ENCODE assay signal across 9 cellular contexts in the genomic region with DNA sequence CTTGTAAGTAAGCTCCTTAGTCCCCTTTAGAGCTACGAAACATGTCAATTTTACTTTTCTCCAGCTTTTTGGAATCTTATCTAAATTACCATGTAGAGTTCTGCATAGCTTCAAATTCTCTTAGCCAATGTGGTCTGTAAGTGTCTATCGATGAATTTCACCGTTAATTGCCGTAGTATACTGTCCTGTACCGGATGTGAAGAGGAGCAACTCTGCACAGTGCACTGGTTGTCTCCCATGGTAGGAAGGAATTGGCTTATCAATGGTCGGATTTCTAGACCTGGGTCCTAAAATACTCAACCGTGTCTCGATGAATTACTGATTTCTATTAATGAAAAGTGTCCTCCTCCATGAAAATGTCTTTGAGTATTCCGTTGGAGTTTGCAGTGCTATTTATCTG. TPM values are rescaled to one million over a fixed set of nuclear protein-coding genes. Genes with fewer than 3 reads are reported as not detected.
A peak's percentile ranks its signal among the peaks of the same experiment; 100 is the strongest.
DNase-seq lines count a peak whose midpoint lies in the region; ATAC-seq and TF ChIP-seq lines count a peak whose summit lies in the region.
"Had no signal": no experiment of that assay in that cellular context is flagged by ENCODE, and none has a peak within 500 bp of the region (broad histone marks: within the 10 kb centered on the region; RNA-seq: fewer than 3 reads in every experiment).

No MANE protein-coding gene starts in this region.

- in situ Hi-C loops in ACHN (cut with HindIII; ENCODE audit: low pct_ligation_motif_present, low pct_unique_long_range_greater_than_20kb, low sequenced_read_pairs) = no loop called here
- in situ Hi-C loops in astrocyte of the cerebellum (cut with HindIII; ENCODE audit: low sequenced_read_pairs) = no loop called here

- H3K27ac ChIP-seq in GM23338 (ENCODE audit: low read depth) = no peak overlapping the region
- H3K27ac ChIP-seq in lower lobe of right lung = no peak overlapping the region

- H3K4me2 ChIP-seq in GM23338 = peak overlapping the region; percentile 99

- no peaks in the 10 kb centered on the region for H3K9me3 Mint-ChIP-seq in GM23338

- H3K4me3 ChIP-seq in GM23338 (peak overlapping the region; percentile 100), astrocyte of the cerebellum (ENCODE audit: low read depth, low read length) (peak overlapping the region; percentile 99), lower lobe of right lung (peak overlapping the region; percentile 66)

- ATAC-seq in GM23338 = no peak
- ATAC-seq in lower lobe of right lung = no peak
- no peak for ATAC-seq in HG03520 (IDR thresholded peaks at IDR 0.05; ENCODE audit: unreplicated experiment)
- no peak for ATAC-seq in HG03521 (IDR thresholded peaks at IDR 0.05; ENCODE audit: unreplicated experiment)

- H3K4me1 Mint-ChIP-seq in GM23338 = peaks cover 10% of the 10 kb centered on the region; the same call in 2 of the 3 replicates

- H3K79me2 ChIP-seq in GM23338 (replicated peaks; ENCODE audit: insufficient read depth) = peaks cover 77% of the 10 kb centered on the region

- H3F3A ChIP-seq in GM23338 (replicated peaks; ENCODE audit: low read depth) = peaks cover 20% of the 10 kb centered on the region

- peaks cover 64% of the 10 kb centered on the region for H4K20me1 ChIP-seq in GM23338 (replicated peaks; ENCODE audit: insufficient read depth)

- TF ChIP-seq CTCF in GM23338 (conservative IDR thresholded peaks at IDR 0.05; ENCODE audit: low read depth in 2 of 2) (no peak), astrocyte of the cerebellum (IDR thresholded peaks at IDR 0.05; ENCODE audit: low read depth, low read length, missing control alignments) (no peak), lower lobe of right lung (IDR thresholded peaks at IDR 0.05) (no peak)

- H3K36me3 ChIP-seq in GM23338 (ENCODE audit: insufficient read depth) (no peaks in the 10 kb centered on the region), lower lobe of right lung (no peaks in the 10 kb centered on the region)

- no peaks in the 10 kb centered on the region for H3K27me3 ChIP-seq in GM23338 (ENCODE audit: insufficient read depth)
- H3K27me3 ChIP-seq in lower lobe of right lung (ENCODE audit: low read depth) = no peaks in the 10 kb centered on the region

- H3K9me2 ChIP-seq in GM23338 (ENCODE audit: insufficient read depth) = no peaks in the 10 kb centered on the region

- intact Hi-C loops in lower lobe of right lung (cut with DNase I) = no loop called here

- no peak overlapping the region for H2AFZ ChIP-seq in GM23338

- peaks cover 16% of the 10 kb centered on the region for H3K4me1 ChIP-seq in GM23338 (ENCODE audit: insufficient read depth)
- H3K4me1 ChIP-seq in lower lobe of right lung = peaks cover 24% of the 10 kb centered on the region

- DNase-seq in ACHN = peak; percentile 35
- DNase-seq in GM23338 (ENCODE audit: low spot score) = no peak
- no peak for DNase-seq in astrocyte of the cerebellum (ENCODE audit: low read depth)
- DNase-seq in lower lobe of right lung = no peak
- no peak for DNase-seq in iPS-NIHi11 (ENCODE audit: low spot score)
- no peak for DNase-seq in pons (ENCODE audit: low spot score)
- DNase-seq: NCI-H1436 had no signal

- no peaks in the 10 kb centered on the region for H3K9me3 ChIP-seq in lower lobe of right lung

- no peak overlapping the region for H3K27ac Mint-ChIP-seq in GM23338

- no peaks in the 10 kb centered on the region for H3K36me3 Mint-ChIP-seq in GM23338 (ENCODE audit: low read depth)

- H3K4me3 Mint-ChIP-seq in GM23338 = no peak overlapping the region

- peaks cover 12% of the 10 kb centered on the region for H3K27me3 Mint-ChIP-seq in GM23338 (ENCODE audit: insufficient read depth, low read depth, poor library complexity)

TF ChIP-seq in GM23338, 12 proteins besides CTCF, POLR2A, EP300 and RAD21:
- TF ChIP-seq EZH2 (IDR thresholded peaks at IDR 0.05; ENCODE audit: low read depth, unreplicated experiment) = no peak
- TF ChIP-seq, protein P1, sequence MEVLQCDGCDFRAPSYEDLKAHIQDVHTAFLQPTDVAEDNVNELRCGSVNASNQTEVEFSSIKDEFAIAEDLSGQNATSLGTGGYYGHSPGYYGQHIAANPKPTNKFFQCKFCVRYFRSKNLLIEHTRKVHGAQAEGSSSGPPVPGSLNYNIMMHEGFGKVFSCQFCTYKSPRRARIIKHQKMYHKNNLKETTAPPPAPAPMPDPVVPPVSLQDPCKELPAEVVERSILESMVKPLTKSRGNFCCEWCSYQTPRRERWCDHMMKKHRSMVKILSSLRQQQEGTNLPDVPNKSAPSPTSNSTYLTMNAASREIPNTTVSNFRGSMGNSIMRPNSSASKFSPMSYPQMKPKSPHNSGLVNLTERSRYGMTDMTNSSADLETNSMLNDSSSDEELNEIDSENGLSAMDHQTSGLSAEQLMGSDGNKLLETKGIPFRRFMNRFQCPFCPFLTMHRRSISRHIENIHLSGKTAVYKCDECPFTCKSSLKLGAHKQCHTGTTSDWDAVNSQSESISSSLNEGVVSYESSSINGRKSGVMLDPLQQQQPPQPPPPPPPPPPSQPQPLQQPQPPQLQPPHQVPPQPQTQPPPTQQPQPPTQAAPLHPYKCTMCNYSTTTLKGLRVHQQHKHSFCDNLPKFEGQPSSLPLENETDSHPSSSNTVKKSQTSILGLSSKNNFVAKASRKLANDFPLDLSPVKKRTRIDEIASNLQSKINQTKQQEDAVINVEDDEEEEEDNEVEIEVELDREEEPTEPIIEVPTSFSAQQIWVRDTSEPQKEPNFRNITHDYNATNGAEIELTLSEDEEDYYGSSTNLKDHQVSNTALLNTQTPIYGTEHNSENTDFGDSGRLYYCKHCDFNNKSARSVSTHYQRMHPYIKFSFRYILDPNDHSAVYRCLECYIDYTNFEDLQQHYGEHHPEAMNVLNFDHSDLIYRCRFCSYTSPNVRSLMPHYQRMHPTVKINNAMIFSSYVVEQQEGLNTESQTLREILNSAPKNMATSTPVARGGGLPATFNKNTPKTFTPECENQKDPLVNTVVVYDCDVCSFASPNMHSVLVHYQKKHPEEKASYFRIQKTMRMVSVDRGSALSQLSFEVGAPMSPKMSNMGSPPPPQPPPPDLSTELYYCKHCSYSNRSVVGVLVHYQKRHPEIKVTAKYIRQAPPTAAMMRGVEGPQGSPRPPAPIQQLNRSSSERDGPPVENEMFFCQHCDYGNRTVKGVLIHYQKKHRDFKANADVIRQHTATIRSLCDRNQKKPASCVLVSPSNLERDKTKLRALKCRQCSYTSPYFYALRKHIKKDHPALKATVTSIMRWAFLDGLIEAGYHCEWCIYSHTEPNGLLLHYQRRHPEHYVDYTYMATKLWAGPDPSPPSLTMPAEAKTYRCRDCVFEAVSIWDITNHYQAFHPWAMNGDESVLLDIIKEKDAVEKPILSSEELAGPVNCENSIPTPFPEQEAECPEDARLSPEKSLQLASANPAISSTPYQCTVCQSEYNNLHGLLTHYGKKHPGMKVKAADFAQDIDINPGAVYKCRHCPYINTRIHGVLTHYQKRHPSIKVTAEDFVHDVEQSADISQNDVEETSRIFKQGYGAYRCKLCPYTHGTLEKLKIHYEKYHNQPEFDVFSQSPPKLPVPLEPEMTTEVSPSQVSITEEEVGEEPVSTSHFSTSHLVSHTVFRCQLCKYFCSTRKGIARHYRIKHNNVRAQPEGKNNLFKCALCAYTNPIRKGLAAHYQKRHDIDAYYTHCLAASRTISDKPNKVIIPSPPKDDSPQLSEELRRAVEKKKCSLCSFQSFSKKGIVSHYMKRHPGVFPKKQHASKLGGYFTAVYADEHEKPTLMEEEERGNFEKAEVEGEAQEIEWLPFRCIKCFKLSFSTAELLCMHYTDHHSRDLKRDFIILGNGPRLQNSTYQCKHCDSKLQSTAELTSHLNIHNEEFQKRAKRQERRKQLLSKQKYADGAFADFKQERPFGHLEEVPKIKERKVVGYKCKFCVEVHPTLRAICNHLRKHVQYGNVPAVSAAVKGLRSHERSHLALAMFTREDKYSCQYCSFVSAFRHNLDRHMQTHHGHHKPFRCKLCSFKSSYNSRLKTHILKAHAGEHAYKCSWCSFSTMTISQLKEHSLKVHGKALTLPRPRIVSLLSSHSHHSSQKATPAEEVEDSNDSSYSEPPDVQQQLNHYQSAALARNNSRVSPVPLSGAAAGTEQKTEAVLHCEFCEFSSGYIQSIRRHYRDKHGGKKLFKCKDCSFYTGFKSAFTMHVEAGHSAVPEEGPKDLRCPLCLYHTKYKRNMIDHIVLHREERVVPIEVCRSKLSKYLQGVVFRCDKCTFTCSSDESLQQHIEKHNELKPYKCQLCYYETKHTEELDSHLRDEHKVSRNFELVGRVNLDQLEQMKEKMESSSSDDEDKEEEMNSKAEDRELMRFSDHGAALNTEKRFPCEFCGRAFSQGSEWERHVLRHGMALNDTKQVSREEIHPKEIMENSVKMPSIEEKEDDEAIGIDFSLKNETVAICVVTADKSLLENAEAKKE (CRISPR knock-in tag; IDR thresholded peaks at IDR 0.05) = no peak
- TF ChIP-seq POLR2AphosphoS5 (IDR thresholded peaks at IDR 0.05; ENCODE audit: low read depth) = no peak

RNA-seq across cellular contexts. Expression of a gene that starts 1.9 kb away (rescaled TPM):
- total RNA-seq in GM23338 (2014; rRNA removed; shearing (Covaris generic)) = 174 and 216 TPM in 2 replicates
- 178 and 236 TPM in 2 replicates for polyA plus RNA-seq in GM23338 (2016; fragmentation: Nextera tagmentation; extraction: Ambion mirVana)
- total RNA-seq in lower lobe of right lung = 37.8 TPM

RNA-seq across cellular contexts. Expression of a gene that starts 29.1 kb away (rescaled TPM):
- 217 and 246 TPM in 2 replicates for total RNA-seq in GM23338 (2014; rRNA removed; shearing (Covaris generic))
- 418 and 507 TPM in 2 replicates for polyA plus RNA-seq in GM23338 (2016; fragmentation: Nextera tagmentation; extraction: Ambion mirVana)
- total RNA-seq in lower lobe of right lung = 70.1 TPM
